Comparison of ENCODE assay signal across 19 cellular contexts in the genomic region with DNA sequence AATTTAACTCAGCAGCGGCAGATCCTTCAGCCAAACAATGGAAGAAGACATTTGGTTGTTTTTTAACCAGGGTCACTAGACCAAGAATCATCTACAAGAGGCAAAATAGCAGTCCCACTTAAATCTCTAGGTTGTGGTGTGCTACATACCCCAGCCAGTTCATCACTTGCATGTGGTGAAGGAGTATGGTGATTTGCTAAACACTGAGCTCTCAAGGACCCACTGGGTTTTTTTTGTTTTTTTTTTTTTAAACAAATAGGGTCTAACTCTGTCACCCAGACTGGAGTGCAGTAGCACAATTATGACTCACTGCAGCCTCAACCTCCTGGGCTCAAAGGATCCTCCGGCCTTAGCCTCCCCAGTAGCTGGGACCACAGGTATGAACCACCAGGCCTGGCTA.
A peak's percentile ranks its signal among the peaks of the same experiment; 100 is the strongest.
DNase-seq lines count a peak whose midpoint lies in the region; ATAC-seq and TF ChIP-seq lines count a peak whose summit lies in the region.
"Had no signal": no experiment of that assay in that cellular context is flagged by ENCODE, and none has a peak within 500 bp of the region (broad histone marks: within the 10 kb centered on the region; RNA-seq: fewer than 3 reads in every experiment).

No MANE protein-coding gene starts in this region.

- no peak for ATAC-seq in GM21447 (IDR thresholded peaks at IDR 0.05; ENCODE audit: unreplicated experiment)
- ATAC-seq: SK-N-SH treated with all-trans-retinoic acid at 6 μM for 48 hours had no signal

- H3K4me2 ChIP-seq in GM23248 (ENCODE audit: unreplicated experiment): no peak overlapping the region
- H3K4me2 ChIP-seq: BLaER1 treated with 17β-estradiol and CSF1 and Interleukin-3, amounts not matched to agents 10 nM and 100 nM had no signal

- POLR2A ChIA-PET in activated CD4-positive, alpha-beta memory T cell treated with anti-CD3 and anti-CD28 coated beads for 36 hours (lab: Charles Lee): no interaction called here
- POLR2A ChIA-PET in activated CD4-positive, alpha-beta memory T cell treated with anti-CD3 and anti-CD28 coated beads, Interleukin-2, amount 10 ng/mL, durations not matched to agents 7 days and 5 days (lab: Charles Lee): no interaction called here

- peaks cover 18% of the 10 kb centered on the region; the same call in 1 of the 2 replicates for H3K79me2 ChIP-seq in GM23248 (ENCODE audit: insufficient read depth)

- CTCF ChIA-PET in activated CD4-positive, alpha-beta memory T cell treated with anti-CD3 and anti-CD28 coated beads for 36 hours (lab: Charles Lee): no interaction called here
- CTCF ChIA-PET in activated CD4-positive, alpha-beta memory T cell treated with anti-CD3 and anti-CD28 coated beads, Interleukin-2, amount 10 ng/mL, durations not matched to agents 7 days and 5 days (lab: Charles Lee): interaction anchor here (1.1 kb wide), 1 partner anchor 10 kb away, joined by 4 read pairs; no protein-coding TSS in a partner anchor

- H3K27ac ChIP-seq in GM23248 (peak overlapping the region; percentile 42; the same call in 1 of the 2 replicates), brain microvascular endothelial cell (peak overlapping the region; percentile 79), sigmoid colon (peak overlapping the region in 3 of 4 donors; percentile 92 to 99 (median 97)), colonic mucosa (no peak overlapping the region)
- H3K27ac ChIP-seq: BLaER1 treated with 17β-estradiol and CSF1 and Interleukin-3, amounts not matched to agents 10 nM and 100 nM had no signal

- H3F3A ChIP-seq in GM23248 (ENCODE audit: insufficient read depth): peaks cover 29% of the 10 kb centered on the region

- no peak overlapping the region for H2AFZ ChIP-seq in GM23248

- H4K20me1 ChIP-seq in GM23248 (ENCODE audit: insufficient read depth): no peaks in the 10 kb centered on the region

- intact Hi-C loops in activated CD4-positive, alpha-beta memory T cell treated with anti-CD3 and anti-CD28 coated beads for 36 hours (cut with micrococcal nuclease): no loop called here
- intact Hi-C loops in sigmoid colon (cut with DNase I) (no loop called here), colonic mucosa (cut with DNase I) (no loop called here)

- H3K27me3 Mint-ChIP-seq in activated CD4-positive, alpha-beta memory T cell treated with anti-CD3 and anti-CD28 coated beads for 36 hours: no peaks in the 10 kb centered on the region
- H3K27me3 Mint-ChIP-seq in activated CD4-positive, alpha-beta memory T cell treated with anti-CD3 and anti-CD28 coated beads, Interleukin-2, amount 10 ng/mL, durations not matched to agents 7 days and 5 days: no peaks in the 10 kb centered on the region

- peaks cover 3% of the 10 kb centered on the region for H3K36me3 Mint-ChIP-seq in activated CD4-positive, alpha-beta memory T cell treated with anti-CD3 and anti-CD28 coated beads for 36 hours
- peaks cover 17% of the 10 kb centered on the region for H3K36me3 Mint-ChIP-seq in activated CD4-positive, alpha-beta memory T cell treated with anti-CD3 and anti-CD28 coated beads, Interleukin-2, amount 10 ng/mL, durations not matched to agents 7 days and 5 days (ENCODE audit: low read depth)

- peaks cover 24% of the 10 kb centered on the region for H3K4me1 ChIP-seq in GM23248 (ENCODE audit: insufficient read depth)
- H3K4me1 ChIP-seq in sigmoid colon: peaks cover 0 to 99% (median 79%) of the 10 kb centered on the region in 4 donors
- peaks cover 16% of the 10 kb centered on the region for H3K4me1 ChIP-seq in colonic mucosa

- in situ Hi-C loops in GM23248 (cut with MboI): no loop called here
- in situ Hi-C loops in brain microvascular endothelial cell (cut with HindIII; ENCODE audit: low pct_ligation_motif_present, low sequenced_read_pairs): no loop called here

- 94 to 99% methylated on average over 2 of the region's 2 CpGs for WGBS in GM23248 (ENCODE audit: low coverage in 1 of 2, low lambda C conversion rate in 2 of 2, missing lambda C conversion rate in 2 of 2), 2 experiments
- WGBS in sigmoid colon, 2 donors: 95 to 99% methylated on average over 2 of the region's 2 CpGs

- no peak for DNase-seq in activated CD4-positive, alpha-beta memory T cell treated with anti-CD3 and anti-CD28 coated beads for 36 hours
- no peak for DNase-seq in activated CD4-positive, alpha-beta memory T cell treated with anti-CD3 and anti-CD28 coated beads, Interleukin-2, amount 10 ng/mL, durations not matched to agents 7 days and 5 days
- no peak for DNase-seq in GM23248
- DNase-seq in brain microvascular endothelial cell: no peak
- DNase-seq in sigmoid colon: no peak
- DNase-seq in NCI-H510A (lab: John Stamatoyannopoulos, UW): no peak
- no peak for DNase-seq in colonic mucosa
- DNase-seq: activated CD4-positive, alpha-beta T cell treated with anti-CD3 and anti-CD28 coated beads for 1 hour; activated naive CD4-positive, alpha-beta T cell; cortex of kidney; DMS153; GF-D8; NCI-H1436; NCI-H524 treated with DMSO at 0.1 percent for 48 hours; RPMI8226; T1000 had no signal

- no peak overlapping the region for H3K4me3 Mint-ChIP-seq in activated CD4-positive, alpha-beta memory T cell treated with anti-CD3 and anti-CD28 coated beads for 36 hours
- H3K4me3 Mint-ChIP-seq in activated CD4-positive, alpha-beta memory T cell treated with anti-CD3 and anti-CD28 coated beads, Interleukin-2, amount 10 ng/mL, durations not matched to agents 7 days and 5 days: no peak overlapping the region

- peak overlapping the region; percentile 61 for H3K27ac Mint-ChIP-seq in activated CD4-positive, alpha-beta memory T cell treated with anti-CD3 and anti-CD28 coated beads for 36 hours
- no peak overlapping the region for H3K27ac Mint-ChIP-seq in activated CD4-positive, alpha-beta memory T cell treated with anti-CD3 and anti-CD28 coated beads, Interleukin-2, amount 10 ng/mL, durations not matched to agents 7 days and 5 days

- H3K9ac ChIP-seq in GM23248 (no peak overlapping the region), colonic mucosa (ENCODE audit: low read depth in 2 of 2, low read length in 2 of 2) (no peak overlapping the region)
- H3K9ac ChIP-seq: BLaER1 treated with 17β-estradiol and CSF1 and Interleukin-3, amounts not matched to agents 10 nM and 100 nM had no signal

- no peak for TF ChIP-seq EP300 in sigmoid colon (IDR thresholded peaks at IDR 0.05)

- H3K4me3 ChIP-seq in GM23248: no peak overlapping the region
- H3K4me3 ChIP-seq in brain microvascular endothelial cell (ENCODE audit: low read depth, low read length): no peak overlapping the region
- H3K4me3 ChIP-seq in sigmoid colon: no peak overlapping the region
- H3K4me3 ChIP-seq in colonic mucosa: no peak overlapping the region
- H3K4me3 ChIP-seq: BLaER1 treated with 17β-estradiol and CSF1 and Interleukin-3, amounts not matched to agents 10 nM and 100 nM had no signal

- H3K4me1 Mint-ChIP-seq in activated CD4-positive, alpha-beta memory T cell treated with anti-CD3 and anti-CD28 coated beads for 36 hours (ENCODE audit: low read depth): peaks cover 85% of the 10 kb centered on the region
- H3K4me1 Mint-ChIP-seq in activated CD4-positive, alpha-beta memory T cell treated with anti-CD3 and anti-CD28 coated beads, Interleukin-2, amount 10 ng/mL, durations not matched to agents 7 days and 5 days: peaks cover 41% of the 10 kb centered on the region

- H3K9me3 Mint-ChIP-seq in activated CD4-positive, alpha-beta memory T cell treated with anti-CD3 and anti-CD28 coated beads for 36 hours: no peaks in the 10 kb centered on the region
- H3K9me3 Mint-ChIP-seq in activated CD4-positive, alpha-beta memory T cell treated with anti-CD3 and anti-CD28 coated beads, Interleukin-2, amount 10 ng/mL, durations not matched to agents 7 days and 5 days: no peaks in the 10 kb centered on the region

- no peaks in the 10 kb centered on the region for H3K27me3 ChIP-seq in GM23248 (replicated peaks; ENCODE audit: insufficient read depth)
- no peaks in the 10 kb centered on the region for H3K27me3 ChIP-seq in brain microvascular endothelial cell (replicated peaks)
- H3K27me3 ChIP-seq in sigmoid colon: no peaks in the 10 kb centered on the region
- no peaks in the 10 kb centered on the region for H3K27me3 ChIP-seq in colonic mucosa
- H3K27me3 ChIP-seq: BLaER1 treated with 17β-estradiol and CSF1 and Interleukin-3, amounts not matched to agents 10 nM and 100 nM had no signal

- TF ChIP-seq POLR2A in sigmoid colon (IDR thresholded peaks at IDR 0.05): no peak

- H3K36me3 ChIP-seq in GM23248 (ENCODE audit: low read depth) (no peaks in the 10 kb centered on the region), brain microvascular endothelial cell (replicated peaks) (no peaks in the 10 kb centered on the region), sigmoid colon (no peaks in the 10 kb centered on the region), colonic mucosa (no peaks in the 10 kb centered on the region)
- H3K36me3 ChIP-seq: BLaER1 treated with 17β-estradiol and CSF1 and Interleukin-3, amounts not matched to agents 10 nM and 100 nM had no signal

- TF ChIP-seq CTCF in brain microvascular endothelial cell (IDR thresholded peaks at IDR 0.05; ENCODE audit: low read depth, low read length, missing control alignments): no peak
- no peak for TF ChIP-seq CTCF in sigmoid colon (IDR thresholded peaks at IDR 0.05)
- TF ChIP-seq CTCF in colonic mucosa (IDR thresholded peaks at IDR 0.05): no peak

- H3K9me3 ChIP-seq in GM23248 (ENCODE audit: low read depth) (no peaks in the 10 kb centered on the region), sigmoid colon (no peaks in the 10 kb centered on the region), colonic mucosa (no peaks in the 10 kb centered on the region)
- H3K9me3 ChIP-seq: BLaER1 treated with 17β-estradiol and CSF1 and Interleukin-3, amounts not matched to agents 10 nM and 100 nM had no signal

- no peaks in the 10 kb centered on the region for H3K9me2 ChIP-seq in GM23248 (ENCODE audit: insufficient read depth)
